21 cellular contexts compared by ENCODE assay signal in the genomic region with DNA sequence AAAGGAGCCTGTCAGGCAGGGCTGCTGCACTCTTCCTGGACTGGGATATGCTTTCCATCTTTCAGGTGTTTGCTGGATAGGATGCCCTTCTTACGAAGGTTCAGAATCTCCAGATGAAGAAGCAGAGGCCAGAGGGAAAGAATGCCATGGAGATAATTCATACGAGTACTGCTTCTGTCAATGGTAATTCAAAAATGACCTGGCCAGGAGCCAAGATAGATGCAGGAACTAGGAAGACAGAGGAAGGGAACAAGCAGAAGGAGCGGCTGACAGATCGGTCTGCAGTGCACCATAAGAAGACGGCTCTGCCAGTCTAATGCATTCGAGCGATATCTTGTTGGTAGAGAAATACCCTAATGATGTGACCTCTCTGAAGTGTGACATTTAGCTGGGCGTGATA. TPM values are rescaled to one million over a fixed set of nuclear protein-coding genes. Genes with fewer than 3 reads are reported as not detected.
A peak's percentile ranks its signal among the peaks of the same experiment; 100 is the strongest.
DNase-seq lines count a peak whose midpoint lies in the region; ATAC-seq and TF ChIP-seq lines count a peak whose summit lies in the region.
"Had no signal": no experiment of that assay in that cellular context is flagged by ENCODE, and none has a peak within 500 bp of the region (broad histone marks: within the 10 kb centered on the region; RNA-seq: fewer than 3 reads in every experiment).

No MANE protein-coding gene starts in this region.

- H3K4me1 ChIP-seq in BLaER1 treated with 17β-estradiol and CSF1 and Interleukin-3, amounts not matched to agents 10 nM and 100 nM, result peaks cover 50 to 71% (median 62%) of the 10 kb centered on the region in 10 experiments
- peaks cover 9% of the 10 kb centered on the region in 2 experiments; a peak in 3 of 4 replicates for H3K4me1 ChIP-seq in SK-N-SH (ENCODE audit: control insufficient read depth in 1 of 2, insufficient read depth in 2 of 2, low read depth in 1 of 2, low read length in 1 of 2)
- H3K4me1 ChIP-seq in PC-9 (replicated peaks; ENCODE audit: insufficient read depth), result peaks cover 26% of the 10 kb centered on the region
- H3K4me1 ChIP-seq: gastrocnemius medialis had no signal

- BruUV-seq in PC-9 (replicated peaks; lab: Mats Ljungman, UMichigan), result no TSS peak

- no peak for TF ChIP-seq RAD21 in SK-N-SH (IDR thresholded peaks at IDR 0.05; ENCODE audit: low read length)

- 80% methylated on average over 8 of the region's 8 CpGs for WGBS in SK-N-SH (ENCODE audit: low lambda C conversion rate)

- H2AFZ ChIP-seq in SK-N-SH (ENCODE audit: low read depth) (no peak overlapping the region), PC-9 (no peak overlapping the region)

- peak; percentile 37 for ATAC-seq in left colon
- ATAC-seq: gastrocnemius medialis, GM12878, Right ventricle myocardium inferior had no signal

- TF ChIP-seq EP300 in SK-N-SH (IDR thresholded peaks at IDR 0.05; ENCODE audit: borderline replicate concordance in 1 of 2, low read depth in 1 of 2, low read length in 1 of 2), result no peak

- TF ChIP-seq CTCF in SK-N-SH (IDR thresholded peaks at IDR 0.05) (no peak), PC-9 (conservative IDR thresholded peaks at IDR 0.05) (no peak)

- POLR2A ChIA-PET in SK-N-SH (lab: Yijun Ruan, JAX), result no interaction called here
- POLR2A ChIA-PET in PC-9 (lab: Charles Lee; ENCODE audit: unreplicated experiment), result no interaction called here

- no peaks in the 10 kb centered on the region for H3K9me3 ChIP-seq in BLaER1 treated with 17β-estradiol and CSF1 and Interleukin-3, amounts not matched to agents 10 nM and 100 nM (replicated peaks in 1 of 11)
- no peaks in the 10 kb centered on the region for H3K9me3 ChIP-seq in SK-N-SH
- H3K9me3 ChIP-seq in PC-9 (ENCODE audit: insufficient read depth, low read depth), result no peaks in the 10 kb centered on the region
- H3K9me3 ChIP-seq: gastrocnemius medialis had no signal

- DNase-seq in NCI-H1105 treated with DMSO at 0.1 percent for 48 hours (lab: John Stamatoyannopoulos, UW) (peak; percentile 6), NCI-H1105 (lab: John Stamatoyannopoulos, UW) (no peak), SK-N-SH (no peak), left colon (no peak), ureter (ENCODE audit: low spot score) (no peak), PC-9 (no peak), amniotic stem cell (lab: John Stamatoyannopoulos, UW) (no peak)
- DNase-seq: activated B cell treated with CpG ODN at 0.5 μM for 24 hours; activated gamma-delta T cell treated with Interleukin-2 at 50 U/mL for 16 hours; amygdala; caudate nucleus; gastrocnemius medialis; mammary epithelial cell; naive B cell; NCI-H1694; NCI-H510A treated with DMSO at 0.1 percent for 48 hours; stimulated activated CD4-positive, alpha-beta T cell treated with anti-CD3 and anti-CD28 coated beads, Interleukin-2, amount 100 ng/mL, for 48 hours had no signal

- no peaks in the 10 kb centered on the region for H3K9me2 ChIP-seq in SK-N-SH
- no peaks in the 10 kb centered on the region for H3K9me2 ChIP-seq in PC-9 (ENCODE audit: insufficient read depth)

- no peak overlapping the region for H3K4me3 ChIP-seq in BLaER1 treated with 17β-estradiol and CSF1 and Interleukin-3, amounts not matched to agents 10 nM and 100 nM
- H3K4me3 ChIP-seq in SK-N-SH (ENCODE audit: low read depth in 2 of 2, low read length in 1 of 2), result no peak overlapping the region
- no peak overlapping the region for H3K4me3 ChIP-seq in PC-9
- H3K4me3 ChIP-seq: gastrocnemius medialis, GM12878, skin epidermis had no signal

- no peaks in the 10 kb centered on the region for H3K27me3 ChIP-seq in BLaER1 treated with 17β-estradiol and CSF1 and Interleukin-3, amounts not matched to agents 10 nM and 100 nM
- H3K27me3 ChIP-seq in SK-N-SH (ENCODE audit: insufficient read depth), result no peaks in the 10 kb centered on the region
- no peaks in the 10 kb centered on the region for H3K27me3 ChIP-seq in PC-9 (ENCODE audit: insufficient read depth, low read depth)
- H3K27me3 ChIP-seq: gastrocnemius medialis had no signal

- H3K27ac ChIP-seq in BLaER1 treated with 17β-estradiol and CSF1 and Interleukin-3, amounts not matched to agents 10 nM and 100 nM, result no peak overlapping the region
- no peak overlapping the region for H3K27ac ChIP-seq in SK-N-SH (ENCODE audit: low read depth in 2 of 2, low read length in 1 of 2)
- no peak overlapping the region for H3K27ac ChIP-seq in PC-9
- H3K27ac ChIP-seq: gastrocnemius medialis had no signal

- H3K79me2 ChIP-seq in SK-N-SH (ENCODE audit: insufficient read depth), result no peaks in the 10 kb centered on the region
- no peaks in the 10 kb centered on the region for H3K79me2 ChIP-seq in PC-9 (ENCODE audit: low read depth)

- no peaks in the 10 kb centered on the region for H4K20me1 ChIP-seq in BLaER1 treated with 17β-estradiol and CSF1 and Interleukin-3, amounts not matched to agents 10 nM and 100 nM
- H4K20me1 ChIP-seq in SK-N-SH (ENCODE audit: insufficient read depth) (no peaks in the 10 kb centered on the region), PC-9 (ENCODE audit: insufficient read depth) (no peaks in the 10 kb centered on the region)

- H3K4me2 ChIP-seq in BLaER1 treated with 17β-estradiol and CSF1 and Interleukin-3, amounts not matched to agents 10 nM and 100 nM, result peak overlapping the region in 7 of 11 experiments; percentile 1 to 82 (median 37); a peak in 10 of 22 replicates
- no peak overlapping the region; the same call in 1 of the 2 replicates for H3K4me2 ChIP-seq in SK-N-SH
- H3K4me2 ChIP-seq in PC-9, result no peak overlapping the region

- no peak overlapping the region for H3K9ac ChIP-seq in BLaER1 treated with 17β-estradiol and CSF1 and Interleukin-3, amounts not matched to agents 10 nM and 100 nM
- H3K9ac ChIP-seq in SK-N-SH, result no peak overlapping the region

- CTCF ChIA-PET in SK-N-SH (lab: Yijun Ruan, JAX), result interaction anchor here (1.3 kb wide), 1 partner anchor 15 kb away, joined by 3 read pairs; no protein-coding TSS in a partner anchor
- CTCF ChIA-PET in PC-9 (lab: Charles Lee), result no interaction called here

- intact Hi-C loops in left colon (cut with DNase I, micrococcal nuclease), result no loop called here
- intact Hi-C loops in PC-9 (cut with micrococcal nuclease; ENCODE audit: unreplicated experiment), result no loop called here

- H3F3A ChIP-seq in SK-N-SH (replicated peaks; ENCODE audit: insufficient read depth) (peaks cover 24% of the 10 kb centered on the region), PC-9 (ENCODE audit: insufficient read depth, low read depth) (peaks cover 19% of the 10 kb centered on the region)

- H3K36me3 ChIP-seq in BLaER1 treated with 17β-estradiol and CSF1 and Interleukin-3, amounts not matched to agents 10 nM and 100 nM, result no peaks in the 10 kb centered on the region
- no peaks in the 10 kb centered on the region for H3K36me3 ChIP-seq in SK-N-SH (replicated peaks in 1 of 2; ENCODE audit: control insufficient read depth in 1 of 2, insufficient read depth in 2 of 2, low read length in 1 of 2)
- no peaks in the 10 kb centered on the region for H3K36me3 ChIP-seq in PC-9 (ENCODE audit: low read depth)
- H3K36me3 ChIP-seq: gastrocnemius medialis had no signal

TF ChIP-seq in SK-N-SH, 30 proteins besides CTCF, POLR2A, EP300 and RAD21:
- TF ChIP-seq YY1 (IDR thresholded peaks at IDR 0.05; ENCODE audit: low read depth) (no peak), NFIC (IDR thresholded peaks at IDR 0.05; ENCODE audit: borderline replicate concordance) (peak; percentile 69)

RNA-seq across cellular contexts. Expression of gene ATP2B4, which starts 16.6 kb away (rescaled TPM):
- polyA plus RNA-seq in SK-N-SH (2012; rRNA removed), result 96.1 and 144 TPM in 2 replicates
- polyA plus RNA-seq in SK-N-SH (2012; cell fraction: cytosol; rRNA removed), result 88.6 and 104 TPM in 2 replicates
- polyA plus RNA-seq in SK-N-SH (2012; cell fraction: nucleus; rRNA removed), result 164 and 210 TPM in 2 replicates
- total RNA-seq in left colon (10 to 100 TPM; 17.4 to 55.8 TPM), ureter (141 TPM), PC-9 (2021) (31.2 and 39.7 TPM in 2 replicates)

Comparison
In these comparisons a context has a peak if more than half of its experiments do, and no peak if none do; other contexts are left out.
1. H3K4me2 ChIP-seq: peak in BLaER1 treated with 17β-estradiol and CSF1 and Interleukin-3, amounts not matched to agents 10 nM and 100 nM (7 of 11); none in SK-N-SH (single experiment) and PC-9 (single experiment).